Comparison of ENCODE assay signal across 8 cellular contexts in the genomic region with DNA sequence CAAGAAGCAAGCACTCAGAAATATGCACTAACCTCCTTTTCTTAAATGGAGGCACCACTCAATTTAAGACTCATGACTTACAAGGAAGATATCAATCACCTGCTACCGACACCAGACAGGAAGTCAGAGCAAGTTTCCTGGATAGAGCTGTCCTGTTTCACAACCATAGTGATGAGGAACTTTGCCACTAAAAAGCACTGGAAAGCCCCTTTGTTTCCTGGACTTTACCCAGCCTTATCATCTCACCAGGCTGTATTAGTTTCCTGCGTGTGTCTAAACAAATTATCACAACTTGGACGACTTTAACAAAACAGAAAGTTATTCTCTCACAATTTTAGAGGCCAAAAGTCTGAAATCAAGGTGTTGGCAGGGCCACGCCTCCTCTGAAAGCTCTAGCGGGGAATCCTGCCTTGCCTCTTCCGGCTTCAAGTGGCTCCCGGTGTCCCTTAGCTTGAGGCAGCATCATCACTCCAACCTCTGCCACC.
DNase-seq lines count a peak whose midpoint lies in the region; ATAC-seq and TF ChIP-seq lines count a peak whose summit lies in the region.

No MANE protein-coding gene starts in this region.

- peaks cover 0 to 11% of the 10 kb centered on the region in 2 donors for H3K36me3 Mint-ChIP-seq in activated naive CD4-positive, alpha-beta T cell treated with anti-CD3 and anti-CD28 coated beads, Interleukin-2, amount 50 U/mL, for 72 hours

- H3K9me2 ChIP-seq in GM23248 (ENCODE audit: insufficient read depth) = no peaks in the 10 kb centered on the region

- H3K9ac ChIP-seq in colonic mucosa (ENCODE audit: low read depth in 2 of 2, low read length in 2 of 2) (no peak overlapping the region), GM23248 (no peak overlapping the region)

- H4K20me1 ChIP-seq in GM23248 (ENCODE audit: insufficient read depth) = no peaks in the 10 kb centered on the region

- H3K9me3 ChIP-seq in colonic mucosa (no peaks in the 10 kb centered on the region), transverse colon (no peaks in the 10 kb centered on the region), SJCRH30 (replicated peaks) (no peaks in the 10 kb centered on the region), GM23248 (ENCODE audit: low read depth) (no peaks in the 10 kb centered on the region)

- peak in 1 of 2 donors; percentile 6 for DNase-seq in activated naive CD4-positive, alpha-beta T cell treated with anti-CD3 and anti-CD28 coated beads, Interleukin-2, amount 50 U/mL, for 72 hours (ENCODE audit: low spot score in 2 of 2)
- no peak for DNase-seq in activated naive CD4-positive, alpha-beta T cell (lab: John Stamatoyannopoulos, UW)
- DNase-seq in KBM-7 (peak; percentile 42), colonic mucosa (peak; percentile 33), transverse colon (peak; percentile 7), NCI-H2227 (lab: John Stamatoyannopoulos, UW; ENCODE audit: unreplicated experiment) (no peak), SJCRH30 (no peak), GM23248 (no peak)

- no peak for TF ChIP-seq CTCF in colonic mucosa (IDR thresholded peaks at IDR 0.05)
- TF ChIP-seq CTCF in transverse colon (IDR thresholded peaks at IDR 0.05) = no peak

- intact Hi-C loops in colonic mucosa (cut with DNase I) (no loop called here), transverse colon (cut with DNase I; ENCODE audit: low total_unique reads) (no loop called here)

- in situ Hi-C loops in KBM-7 (cut with MboI; ENCODE audit: low pct_unique_long_range_greater_than_20kb, low sequenced_read_pairs) (no loop called here), transverse colon (cut with MboI; ENCODE audit: low pct_ligation_motif_present in 1 of 4, low pct_unique_long_range_greater_than_20kb in 1 of 4, low sequenced_read_pairs in 3 of 4) (no loop called here), GM23248 (cut with MboI) (no loop called here)

- no peak overlapping the region for H3K4me2 ChIP-seq in GM23248 (ENCODE audit: unreplicated experiment)

- 37 to 39% methylated on average over 4 to 7 of the region's 7 CpGs for WGBS in transverse colon (ENCODE audit: low coverage in 1 of 2), 2 donors
- WGBS in GM23248 (ENCODE audit: low coverage in 1 of 2, low lambda C conversion rate in 2 of 2, missing lambda C conversion rate in 2 of 2), 2 experiments = 87 to 88% methylated on average over 7 of the region's 7 CpGs

- H3K9me3 Mint-ChIP-seq in activated naive CD4-positive, alpha-beta T cell treated with anti-CD3 and anti-CD28 coated beads, Interleukin-2, amount 50 U/mL, for 72 hours = peaks cover 5% of the 10 kb centered on the region in 2 donors

- TF ChIP-seq POLR2A in transverse colon (IDR thresholded peaks at IDR 0.05) = no peak

- H3K27me3 ChIP-seq in colonic mucosa (no peaks in the 10 kb centered on the region), transverse colon (no peaks in the 10 kb centered on the region), SJCRH30 (no peaks in the 10 kb centered on the region), GM23248 (replicated peaks; ENCODE audit: insufficient read depth) (no peaks in the 10 kb centered on the region)

- H3K27ac Mint-ChIP-seq in activated naive CD4-positive, alpha-beta T cell treated with anti-CD3 and anti-CD28 coated beads, Interleukin-2, amount 50 U/mL, for 72 hours = peak overlapping the region in 1 of 2 donors; percentile 60

- no peaks in the 10 kb centered on the region for H3F3A ChIP-seq in GM23248 (ENCODE audit: insufficient read depth)

- no peak overlapping the region for H3K4me3 ChIP-seq in colonic mucosa
- no peak overlapping the region for H3K4me3 ChIP-seq in transverse colon
- no peak overlapping the region for H3K4me3 ChIP-seq in SJCRH30
- no peak overlapping the region for H3K4me3 ChIP-seq in GM23248

- no peak overlapping the region for H2AFZ ChIP-seq in GM23248

- peak overlapping the region; percentile 2 for H3K27ac ChIP-seq in colonic mucosa
- H3K27ac ChIP-seq in transverse colon = no peak overlapping the region
- no peak overlapping the region for H3K27ac ChIP-seq in SJCRH30
- H3K27ac ChIP-seq in GM23248 = no peak overlapping the region

- H3K36me3 ChIP-seq in colonic mucosa (no peaks in the 10 kb centered on the region), transverse colon (no peaks in the 10 kb centered on the region), SJCRH30 (no peaks in the 10 kb centered on the region), GM23248 (ENCODE audit: low read depth) (no peaks in the 10 kb centered on the region)

- H3K4me1 ChIP-seq in colonic mucosa = no peaks in the 10 kb centered on the region
- peaks cover 0 to 3% (median 0%) of the 10 kb centered on the region in 4 donors for H3K4me1 ChIP-seq in transverse colon
- H3K4me1 ChIP-seq in SJCRH30 = 0 out of 2 replicates have a peak, but pooled peaks cover 2% of the 10 kb centered on the region
- H3K4me1 ChIP-seq in GM23248 (ENCODE audit: insufficient read depth) = no peaks in the 10 kb centered on the region

- peak; percentile 90 to 91 for ATAC-seq in activated naive CD4-positive, alpha-beta T cell treated with anti-CD3 and anti-CD28 coated beads, Interleukin-2, amount 50 U/mL, for 72 hours

- H3K79me2 ChIP-seq in GM23248 (ENCODE audit: insufficient read depth) = no peaks in the 10 kb centered on the region

- TF ChIP-seq EP300 in transverse colon (IDR thresholded peaks at IDR 0.05; ENCODE audit: low read depth) = no peak

Comparison
In these comparisons a context has a peak if more than half of its experiments do, and no peak if none do; other contexts are left out.
1. DNase-seq: peak in KBM-7 (single experiment), colonic mucosa (single experiment) and transverse colon (single experiment); none in activated naive CD4-positive, alpha-beta T cell (0 of 4), NCI-H2227 (single experiment), SJCRH30 (0 of 2) and GM23248 (single experiment).